ENCODE assay signal across 8 cellular contexts in the genomic region with DNA sequence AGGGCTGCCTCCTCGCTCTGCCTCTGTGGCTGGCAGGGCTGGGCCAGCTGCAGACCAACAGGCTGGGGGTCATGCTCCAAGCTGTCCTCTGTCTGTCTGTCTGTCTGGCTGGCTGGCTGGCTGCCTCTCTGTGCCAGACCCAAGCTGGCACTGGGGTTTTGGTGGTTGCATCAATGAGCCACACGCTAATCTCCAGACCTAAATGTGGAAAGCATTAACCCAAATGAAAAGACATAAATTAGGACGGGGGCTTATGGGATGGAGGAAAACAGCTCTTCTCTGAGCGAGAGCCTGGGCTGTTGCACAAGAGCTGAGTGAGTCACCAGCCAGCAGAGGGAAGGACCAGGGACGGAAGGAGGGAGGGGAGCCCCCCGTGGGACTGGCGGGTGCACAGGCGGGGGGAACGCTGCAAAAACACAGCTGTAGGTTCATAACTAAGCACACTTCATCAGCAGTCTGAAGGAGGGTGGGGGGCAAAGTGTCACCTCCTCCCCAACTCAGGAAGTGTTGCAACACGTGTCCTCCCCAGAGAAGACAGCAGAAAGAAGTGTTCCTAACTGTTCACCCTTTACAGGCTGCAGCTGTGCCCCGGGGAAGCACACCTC.
DNase-seq lines count a peak whose midpoint lies in the region; ATAC-seq, FAIRE-seq and TF ChIP-seq lines count a peak whose summit lies in the region.

No MANE protein-coding gene starts in this region.

- peaks cover 2% of the 10 kb centered on the region for H3K4me1 Mint-ChIP-seq in endothelial cell (ENCODE audit: unreplicated experiment)

- H3K9me1 ChIP-seq in keratinocyte (ENCODE audit: control insufficient read depth, extremely low read depth, insufficient read depth, low read length): no peaks in the 10 kb centered on the region

- peak overlapping the region; percentile 27 for H2AFZ ChIP-seq in keratinocyte (ENCODE audit: control insufficient read depth, low read length)

- H3K9me3 ChIP-seq in keratinocyte (ENCODE audit: control insufficient read depth, low read depth, low read length): no peaks in the 10 kb centered on the region

- no peak overlapping the region for H3K27ac ChIP-seq in keratinocyte (ENCODE audit: control insufficient read depth, insufficient read depth, low read length)

- TF ChIP-seq CTCF in keratinocyte (optimal IDR thresholded peaks at IDR 0.05 in 1 of 3, IDR thresholded peaks at IDR 0.05 in 1 of 3, conservative IDR thresholded peaks at IDR 0.05 in 1 of 3; ENCODE audit: extremely low read depth in 1 of 3, insufficient read depth in 2 of 3, low read length in 3 of 3): no peak
- TF ChIP-seq CTCF in endothelial cell (IDR thresholded peaks at IDR 0.05; ENCODE audit: unreplicated experiment): no peak

- ATAC-seq in HG03060 (IDR thresholded peaks at IDR 0.05; ENCODE audit: low read depth, unreplicated experiment) (peak; percentile 33), GM18520 (IDR thresholded peaks at IDR 0.05; ENCODE audit: unreplicated experiment) (no peak)

- H3K4me3 ChIP-seq in keratinocyte (ENCODE audit: control insufficient read depth in 2 of 3, extremely low read depth in 1 of 3, insufficient read depth in 2 of 3, low read depth in 1 of 3, low read length in 3 of 3): peak overlapping the region in 1 of 3 experiments; percentile 40

- H3K9ac ChIP-seq in keratinocyte (ENCODE audit: control insufficient read depth, extremely low read depth, insufficient read depth, low read length): peak overlapping the region; percentile 33

- H3K4me2 ChIP-seq in keratinocyte (ENCODE audit: control insufficient read depth, extremely low read depth, insufficient read depth, low read depth, low read length): peak overlapping the region; percentile 78

- peaks cover 22% of the 10 kb centered on the region for H3K4me1 ChIP-seq in keratinocyte (ENCODE audit: control insufficient read depth, extremely low read depth, insufficient read depth, low read length)

- no peaks in the 10 kb centered on the region for H3K36me3 Mint-ChIP-seq in endothelial cell (ENCODE audit: low read depth, unreplicated experiment)

- peak; percentile 41 for FAIRE-seq in keratinocyte (lab: Jason Lieb, UNC)

- no peak overlapping the region for H3K27ac Mint-ChIP-seq in endothelial cell (ENCODE audit: unreplicated experiment)

- H3K9me3 Mint-ChIP-seq in endothelial cell (ENCODE audit: unreplicated experiment): no peaks in the 10 kb centered on the region

- H3K36me3 ChIP-seq in keratinocyte (ENCODE audit: control insufficient read depth in 2 of 2, extremely low read depth in 1 of 2, insufficient read depth in 2 of 2, low read length in 2 of 2): no peaks in the 10 kb centered on the region

- dilution Hi-C loops in keratinocyte (cut with MboI; ENCODE audit: extremely low pct_ligation_motif_present, low sequenced_read_pairs): no loop called here

- no peak overlapping the region for H3K4me3 Mint-ChIP-seq in endothelial cell (ENCODE audit: unreplicated experiment)

- H3K79me2 ChIP-seq in keratinocyte (ENCODE audit: control insufficient read depth, insufficient read depth, low read length): no peaks in the 10 kb centered on the region

- H4K20me1 ChIP-seq in keratinocyte (ENCODE audit: control insufficient read depth, extremely low read depth, insufficient read depth, low read length): no peaks in the 10 kb centered on the region

- DNase-seq in Daoy (ENCODE audit: low read depth): peak; percentile 94
- peak; percentile 76 for DNase-seq in SW480 (ENCODE audit: low spot score)
- DNase-seq in astrocyte of the hippocampus (ENCODE audit: low read depth, low spot score): peak; percentile 90
- DNase-seq in keratinocyte (ENCODE audit: low read depth, low spot score): no peak
- DNase-seq in stimulated activated CD4-positive, alpha-beta T cell treated with anti-CD3 and anti-CD28 coated beads, Interleukin-12 subunit alpha, Interleukin-12 subunit beta, amount 100 ng/mL, for 48 hours (ENCODE audit: low read depth in 2 of 3, low spot score in 1 of 3): peak; percentile 10 to 28 (median 21)
- DNase-seq in endothelial cell (ENCODE audit: low spot score): no peak

- H3K27me3 Mint-ChIP-seq in endothelial cell (ENCODE audit: unreplicated experiment): peaks cover 9% of the 10 kb centered on the region

- no peaks in the 10 kb centered on the region for H3K27me3 ChIP-seq in keratinocyte (ENCODE audit: control insufficient read depth, extremely low read depth, insufficient read depth, low read length)

Comparison
In these comparisons a context has a peak if more than half of its experiments do, and no peak if none do; other contexts are left out.
1. DNase-seq: peak in Daoy (single experiment), SW480 (single experiment), astrocyte of the hippocampus (single experiment) and stimulated activated CD4-positive, alpha-beta T cell treated with anti-CD3 and anti-CD28 coated beads, Interleukin-12 subunit alpha, Interleukin-12 subunit beta, amount 100 ng/mL, for 48 hours (3 of 3); none in keratinocyte (single experiment) and endothelial cell (single experiment).